8 cellular contexts compared by ENCODE assay signal in the genomic region with DNA sequence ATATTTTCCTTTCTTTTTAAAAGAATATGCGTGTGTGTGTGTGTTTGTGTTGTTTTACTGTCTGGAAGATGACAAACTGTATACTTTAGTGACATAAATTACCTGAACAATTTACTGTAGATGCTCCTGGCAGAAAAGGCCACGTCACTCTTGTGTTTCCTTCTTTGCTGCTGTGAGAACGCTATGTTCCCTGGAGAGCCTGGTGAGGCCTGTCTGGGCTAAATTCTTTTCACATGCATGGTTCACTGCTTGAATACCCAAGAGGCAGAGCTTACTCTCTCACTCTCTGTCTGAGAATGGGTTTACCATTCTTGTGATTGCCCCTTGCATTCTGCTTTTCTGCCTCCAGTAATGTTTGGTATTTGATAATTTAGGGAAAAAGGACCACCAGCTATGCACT.
DNase-seq lines count a peak whose midpoint lies in the region; ATAC-seq and TF ChIP-seq lines count a peak whose summit lies in the region.

No MANE protein-coding gene starts in this region.

- no peak for TF ChIP-seq CTCF in fibroblast of pulmonary artery (IDR thresholded peaks at IDR 0.05; ENCODE audit: low read length, missing control alignments)

- POLR2A ChIA-PET in HEK293T (lab: Yijun Ruan, JAX) = no interaction called here

- peak; percentile 88 for DNase-seq in LHCN-M2 (ENCODE audit: low read depth)
- peak; percentile 90 for DNase-seq in fibroblast of pulmonary artery (ENCODE audit: low read depth)
- peak; percentile 99 for DNase-seq in renal cortical epithelial cell (ENCODE audit: low read depth)
- DNase-seq in Kasumi-1 (lab: John Stamatoyannopoulos, UW) = no peak
- no peak for DNase-seq in activated CD4-positive, alpha-beta T cell treated with anti-CD3 and anti-CD28 coated beads for 4 hours
- no peak for DNase-seq in mesenteric fat pad (ENCODE audit: low spot score)
- no peak for DNase-seq in HEK293T (ENCODE audit: extremely low spot score)

- CTCF ChIA-PET in HEK293T (lab: Yijun Ruan, JAX) = no interaction called here

- H3K4me3 ChIP-seq in fibroblast of pulmonary artery (replicated peaks; ENCODE audit: low read depth, low read length) = no peak overlapping the region

- peak; percentile 64 for ATAC-seq in GM18868 (IDR thresholded peaks at IDR 0.05; ENCODE audit: unreplicated experiment)

TF ChIP-seq in HEK293T, 16 proteins besides CTCF, POLR2A, EP300 and RAD21:
- TF ChIP-seq, protein P1, sequence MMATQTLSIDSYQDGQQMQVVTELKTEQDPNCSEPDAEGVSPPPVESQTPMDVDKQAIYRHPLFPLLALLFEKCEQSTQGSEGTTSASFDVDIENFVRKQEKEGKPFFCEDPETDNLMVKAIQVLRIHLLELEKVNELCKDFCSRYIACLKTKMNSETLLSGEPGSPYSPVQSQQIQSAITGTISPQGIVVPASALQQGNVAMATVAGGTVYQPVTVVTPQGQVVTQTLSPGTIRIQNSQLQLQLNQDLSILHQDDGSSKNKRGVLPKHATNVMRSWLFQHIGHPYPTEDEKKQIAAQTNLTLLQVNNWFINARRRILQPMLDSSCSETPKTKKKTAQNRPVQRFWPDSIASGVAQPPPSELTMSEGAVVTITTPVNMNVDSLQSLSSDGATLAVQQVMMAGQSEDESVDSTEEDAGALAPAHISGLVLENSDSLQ (IDR thresholded peaks at IDR 0.05) = no peak
- TF ChIP-seq CTBP1 (IDR thresholded peaks at IDR 0.05; ENCODE audit: borderline replicate concordance) = no peak
- no peak for TF ChIP-seq FOXM1 (IDR thresholded peaks at IDR 0.05; ENCODE audit: borderline replicate concordance)
- TF ChIP-seq TARDBP (IDR thresholded peaks at IDR 0.05) = no peak
- no peak for TF ChIP-seq NFRKB (IDR thresholded peaks at IDR 0.05)
- no peak for TF ChIP-seq LEF1 (IDR thresholded peaks at IDR 0.05; ENCODE audit: borderline replicate concordance)
- TF ChIP-seq SUZ12 (IDR thresholded peaks at IDR 0.05) = no peak
- TF ChIP-seq ELF4 (IDR thresholded peaks at IDR 0.05) = no peak
- TF ChIP-seq SP1 (IDR thresholded peaks at IDR 0.05) = no peak
- TF ChIP-seq FOXA1 (IDR thresholded peaks at IDR 0.05) = no peak
- TF ChIP-seq L3MBTL2 (conservative IDR thresholded peaks at IDR 0.05) = no peak
- no peak for TF ChIP-seq BHLHE40 (IDR thresholded peaks at IDR 0.05; ENCODE audit: borderline replicate concordance)
- TF ChIP-seq HDGF (IDR thresholded peaks at IDR 0.05; ENCODE audit: borderline replicate concordance) = no peak

Comparison
In these comparisons a context has a peak if more than half of its experiments do, and no peak if none do; other contexts are left out.
1. DNase-seq: peak in LHCN-M2 (single experiment), fibroblast of pulmonary artery (single experiment) and renal cortical epithelial cell (single experiment); none in Kasumi-1 (0 of 2), activated CD4-positive, alpha-beta T cell treated with anti-CD3 and anti-CD28 coated beads for 4 hours (0 of 2), mesenteric fat pad (single experiment) and HEK293T (single experiment).